ENCODE assay signal across 1 cellular context in the genomic region with DNA sequence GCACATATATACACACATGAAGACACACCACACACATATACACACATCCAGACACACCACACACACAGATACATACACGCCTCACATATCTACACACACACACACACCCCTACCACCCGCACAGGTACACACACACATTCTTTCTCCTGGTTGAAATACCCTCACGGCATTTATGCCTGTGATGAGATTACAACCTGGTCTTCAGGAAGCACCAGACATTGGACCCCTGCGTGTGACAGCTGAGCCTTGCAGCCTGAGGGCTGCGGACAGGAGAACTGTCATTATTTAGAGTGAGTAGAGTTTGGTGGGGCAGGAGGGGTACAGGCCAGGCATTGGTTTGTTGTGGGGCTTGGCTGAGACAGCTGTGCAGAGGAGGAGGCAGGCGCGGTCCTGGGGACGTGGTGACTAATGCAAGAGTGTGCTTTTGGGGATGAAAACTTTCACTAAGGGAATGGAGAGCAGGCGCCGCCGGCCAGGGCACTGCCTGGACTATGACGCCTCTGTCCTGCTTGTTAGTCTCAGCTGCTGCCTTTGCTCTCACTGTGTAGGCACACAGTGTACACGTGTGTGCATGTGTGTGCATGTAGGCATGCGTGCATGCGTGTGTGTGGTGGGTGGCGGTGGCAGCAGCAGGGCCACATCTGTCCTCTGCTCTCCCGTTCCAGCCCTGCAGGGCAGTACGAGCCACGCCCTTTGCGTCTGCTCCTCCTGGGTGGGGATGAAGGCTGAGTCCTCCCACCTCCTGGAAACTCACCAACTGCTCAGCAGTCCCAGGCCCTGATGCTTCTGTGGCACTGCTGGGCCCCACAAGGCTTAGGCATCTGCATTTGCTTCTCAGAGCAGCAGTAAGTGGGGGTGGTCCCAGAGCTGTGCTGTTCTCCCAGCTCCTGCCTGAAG.
TF ChIP-seq lines count a peak whose summit lies in the region.

No MANE protein-coding gene starts in this region.

TF ChIP-seq in HepG2, 621 proteins besides CTCF, POLR2A, EP300 and RAD21:
- peak; percentile 59; the same call in 1 of the 2 replicates for TF ChIP-seq ZNF263 (CRISPR knock-in tag; IDR thresholded peaks at IDR 0.05)
- no peak for TF ChIP-seq SIX4 (CRISPR knock-in tag; IDR thresholded peaks at IDR 0.05)
TF ChIP-seq in HepG2: peak in this region for 1.
